ENCODE assay signal across 8 cellular contexts in the genomic region with DNA sequence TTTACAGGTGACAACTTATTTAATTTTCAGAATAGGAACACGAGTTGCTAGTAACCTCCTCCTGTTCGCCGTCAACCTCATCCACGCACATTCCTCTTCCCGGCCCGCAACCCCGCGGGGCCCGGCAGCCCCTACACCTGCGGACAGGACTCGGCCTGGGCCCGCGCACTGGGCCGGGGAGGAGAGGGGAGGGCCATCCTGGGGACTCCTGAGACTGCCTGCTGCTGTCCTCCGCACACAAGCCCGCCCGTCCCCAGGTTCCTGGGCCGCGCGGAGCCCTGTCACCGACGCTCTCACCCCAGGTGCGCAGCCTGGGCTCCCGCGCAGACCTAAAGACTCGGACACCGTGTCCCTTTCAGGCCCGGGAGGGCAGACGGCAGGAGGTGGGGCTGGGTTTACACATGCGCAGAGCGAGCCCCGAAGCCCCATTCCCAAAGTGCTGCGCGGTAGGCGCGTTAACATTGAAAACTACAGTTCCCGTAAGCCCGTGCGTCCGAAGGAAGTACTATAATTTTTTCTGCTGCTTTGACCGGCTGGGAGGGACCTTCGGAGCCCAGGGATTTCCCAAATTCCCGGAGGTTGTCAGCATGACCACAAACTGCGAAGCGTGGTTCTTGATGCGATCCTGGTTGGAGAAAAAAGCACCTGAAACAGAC.
DNase-seq lines count a peak whose midpoint lies in the region; ATAC-seq and TF ChIP-seq lines count a peak whose summit lies in the region.
"Not testable (repeated sequence)": the region's sequence is repeated elsewhere in the genome, so short reads cannot be mapped to it uniquely, and the experiment has no call there.

No MANE protein-coding gene starts in this region.

- not testable (repeated sequence) for H3K27ac ChIP-seq in OCI-LY3 (ENCODE audit: low read length)

- H3K4me3 Mint-ChIP-seq in endothelial cell (ENCODE audit: unreplicated experiment) (peak overlapping the region; percentile 96), mesothelial cell of epicardium (peak overlapping the region; percentile 94)

- not testable (repeated sequence) for H3K27ac Mint-ChIP-seq in endothelial cell (ENCODE audit: unreplicated experiment)
- H3K27ac Mint-ChIP-seq in mesothelial cell of epicardium, result peak overlapping the region; percentile 94

- not testable (repeated sequence) for TF ChIP-seq CTCF in OCI-LY3 (IDR thresholded peaks at IDR 0.05; ENCODE audit: low read depth, low read length); endothelial cell (IDR thresholded peaks at IDR 0.05; ENCODE audit: unreplicated experiment); mesothelial cell of epicardium (IDR thresholded peaks at IDR 0.05; ENCODE audit: unreplicated experiment)

- peak overlapping the region; percentile 46 for H3K4me3 ChIP-seq in Jurkat, Clone E6-1 (ENCODE audit: low read length)
- peak overlapping the region; percentile 75 for H3K4me3 ChIP-seq in OCI-LY3 (ENCODE audit: low read length)

- not testable (repeated sequence) for H3K9me3 ChIP-seq in OCI-LY3 (ENCODE audit: insufficient read depth, low read length)

- peak; percentile 98 for ATAC-seq in GM21723 (IDR thresholded peaks at IDR 0.05; ENCODE audit: unreplicated experiment)

- not testable (repeated sequence) for H3K4me1 ChIP-seq in OCI-LY3 (ENCODE audit: low read length)

- not testable (repeated sequence) for H4K20me1 ChIP-seq in OCI-LY3 (ENCODE audit: insufficient read depth, low read length)

- H3K4me1 Mint-ChIP-seq in endothelial cell (ENCODE audit: unreplicated experiment); mesothelial cell of epicardium: not testable (repeated sequence)

- H3K9me3 Mint-ChIP-seq in endothelial cell (ENCODE audit: unreplicated experiment); mesothelial cell of epicardium: not testable (repeated sequence)

- H3K27me3 ChIP-seq in OCI-LY3 (ENCODE audit: low read depth, low read length), result not testable (repeated sequence)

- not testable (repeated sequence) for H3K27me3 Mint-ChIP-seq in endothelial cell (ENCODE audit: unreplicated experiment); mesothelial cell of epicardium (ENCODE audit: low read depth)

- not testable (repeated sequence) for H3K79me2 ChIP-seq in OCI-LY3 (ENCODE audit: low read length)

- H3K9ac ChIP-seq in OCI-LY3 (ENCODE audit: low read length), result peak overlapping the region; percentile 46

- H3K36me3 Mint-ChIP-seq in endothelial cell (ENCODE audit: low read depth, unreplicated experiment); mesothelial cell of epicardium: not testable (repeated sequence)

- peak overlapping the region; percentile 77; the same call in 1 of the 2 replicates for H2AFZ ChIP-seq in OCI-LY3 (ENCODE audit: low read depth, low read length)

- DNase-seq in COR-L47 (lab: John Stamatoyannopoulos, UW) (peak; percentile 83), activated T-cell treated with anti-CD3 and anti-CD28 coated beads for 1 hour (ENCODE audit: low read depth) (peak; percentile 55), endothelial cell (ENCODE audit: low spot score) (peak; percentile 75), mesothelial cell of epicardium (ENCODE audit: low spot score in 2 of 2, unreplicated experiment in 2 of 2) (peak; percentile 28 to 81)
- peak; percentile 69 for DNase-seq in Jurkat, Clone E6-1 (ENCODE audit: low read depth, low spot score)
- DNase-seq in stimulated activated CD8-positive, alpha-beta memory T cell treated with anti-CD3 and anti-CD28 coated beads, Interleukin-12 subunit alpha, Interleukin-12 subunit beta, amount 100 ng/mL, for 1 hour (ENCODE audit: low read depth), result peak; percentile 51

- H3K4me2 ChIP-seq in OCI-LY3 (ENCODE audit: low read length), result peak overlapping the region; percentile 65

- not testable (repeated sequence) for H3K36me3 ChIP-seq in OCI-LY3 (replicated peaks; ENCODE audit: low read depth, low read length)
